In genomic region chr10:34514290-34514689, GRCh38 we compare ENCODE assay signal across 23 cellular contexts.
"Had no signal": no experiment of that assay in that cellular context is flagged by ENCODE, and none has a peak within 500 bp of the region (broad histone marks: within the 10 kb centered on the region; RNA-seq: fewer than 3 reads in every experiment).

No MANE protein-coding gene starts in this region.

- H3K4me3 ChIP-seq: heart left ventricle, left ventricle myocardium inferior, lung, mucosa of descending colon, right lobe of liver, testis, transverse colon had no signal

- H3K27ac ChIP-seq: heart left ventricle, left ventricle myocardium inferior, right lobe of liver, testis, transverse colon had no signal

- H3K9me3 ChIP-seq: heart left ventricle, left ventricle myocardium inferior, mucosa of descending colon, right lobe of liver, testis, transverse colon had no signal

- H3K4me1 ChIP-seq: right lobe of liver, testis, transverse colon had no signal

- H3K36me3 ChIP-seq: left ventricle myocardium inferior, right lobe of liver, transverse colon had no signal

- ATAC-seq: activated CD8-positive, alpha-beta memory T cell treated with anti-CD3 and anti-CD28 coated beads, Interleukin-2, amount 10 ng/mL, durations not matched to agents 7 days and 5 days; activated CD8-positive, alpha-beta T cell treated with anti-CD3 and anti-CD28 coated beads, Interleukin-2, amount 10 ng/mL, durations not matched to agents 7 days and 5 days; activated naive CD4-positive, alpha-beta T cell treated with anti-CD3 and anti-CD28 coated beads, Interleukin-2, amount 50 U/mL, for 72 hours; mucosa of descending colon; natural killer cell treated with Interleukin-12 subunit alpha and Interleukin-12 subunit beta and Interleukin-15 and Interleukin-18, amount 100 ng/mL, for 72 hours; right lobe of liver; stimulated activated naive CD8-positive, alpha-beta T cell treated with anti-CD3 and anti-CD28 coated beads, Interleukin-15, Interleukin-2, amounts not matched to agents 100 U/mL and 50 U/mL, for 24 hours; T-cell had no signal

- H3K27me3 ChIP-seq: heart left ventricle, right lobe of liver, testis, transverse colon had no signal

- DNase-seq: activated B cell treated with CpG ODN at 0.5 μM for 24 hours; activated CD8-positive, alpha-beta memory T cell treated with anti-CD3 and anti-CD28 coated beads, Interleukin-2, amount 10 ng/mL, durations not matched to agents 7 days and 5 days; activated CD8-positive, alpha-beta T cell treated with anti-CD3 and anti-CD28 coated beads, Interleukin-2, amount 10 ng/mL, durations not matched to agents 7 days and 5 days; activated naive CD4-positive, alpha-beta T cell; activated T-cell treated with anti-CD3 and anti-CD28 coated beads, Interleukin-2, amount 50 U/mL, for 48 hours; anterior cingulate cortex; effector CD4-positive, alpha-beta T cell; heart left ventricle; hypothalamus; immature natural killer cell; kidney glomerular epithelial cell; left ventricle myocardium inferior; mucosa of descending colon; posterior cingulate gyrus; right lobe of liver; stimulated activated CD4-positive, alpha-beta T cell treated with anti-CD3 and anti-CD28 coated beads, Interleukin-2, amount 100 ng/mL, for 48 hours; stimulated activated naive CD8-positive, alpha-beta T cell treated with anti-CD3 and anti-CD28 coated beads, Interleukin-15, Interleukin-2, amounts not matched to agents 100 U/mL and 50 U/mL, for 24 hours; T-cell; testis; transverse colon had no signal
